In genomic region chr1:41361028-41361494, GRCh38 we compare ENCODE assay signal across 1 cellular context.
TF ChIP-seq lines count a peak whose summit lies in the region.

TSS of gene FOXO6 (plus strand) at chr1:41361434.

TF ChIP-seq in HEK293, 187 proteins besides CTCF, POLR2A, EP300 and RAD21 (continued from another document and continues in another):
- TF ChIP-seq ZNF426 (tag by site-specific recombination; IDR thresholded peaks at IDR 0.05) (no peak), GLIS1 (tag by site-specific recombination; IDR thresholded peaks at IDR 0.05) (peak; percentile 44; the same call in 1 of the 2 replicates), ZFP37 (tag by site-specific recombination; IDR thresholded peaks at IDR 0.05) (no peak), REST (tag by site-specific recombination; IDR thresholded peaks at IDR 0.05) (no peak), ZNF530 (tag by site-specific recombination; IDR thresholded peaks at IDR 0.05; ENCODE audit: low read depth) (no peak), PATZ1 (tag by site-specific recombination; IDR thresholded peaks at IDR 0.05) (peak; percentile 77), ZSCAN30 (tag by site-specific recombination; IDR thresholded peaks at IDR 0.05) (0 out of 2 replicates have a peak, but pooled peaks have one; percentile 17), ZNF561 (tag by site-specific recombination; IDR thresholded peaks at IDR 0.05; ENCODE audit: borderline replicate concordance) (peak; percentile 49; the same call in 1 of the 2 replicates), ZNF707 (tag by site-specific recombination; IDR thresholded peaks at IDR 0.05) (no peak), ZNF280C (tag by site-specific recombination; IDR thresholded peaks at IDR 0.05) (no peak), ZNF830 (tag by site-specific recombination; IDR thresholded peaks at IDR 0.05; ENCODE audit: low read depth) (no peak), ZNF548 (tag by site-specific recombination; IDR thresholded peaks at IDR 0.05) (no peak), ZBTB26 (tag by site-specific recombination; optimal IDR thresholded peaks at IDR 0.05) (peak; percentile 53), ZNF768 (tag by site-specific recombination; IDR thresholded peaks at IDR 0.05) (no peak), GLI4 (tag by site-specific recombination; IDR thresholded peaks at IDR 0.05) (no peak), PBX3 (CRISPR knock-in tag; IDR thresholded peaks at IDR 0.05) (no peak), ZNF121 (tag by site-specific recombination; IDR thresholded peaks at IDR 0.05) (no peak), ZNF747 (tag by site-specific recombination; IDR thresholded peaks at IDR 0.05) (no peak), ZNF571 (tag by site-specific recombination; IDR thresholded peaks at IDR 0.05) (no peak), EGR2 (tag by site-specific recombination; IDR thresholded peaks at IDR 0.05; ENCODE audit: low read depth) (peak; percentile 56), ZNF645 (tag by site-specific recombination; IDR thresholded peaks at IDR 0.05) (no peak), ZNF341 (tag by site-specific recombination; IDR thresholded peaks at IDR 0.05; ENCODE audit: low read depth) (no peak), ZNF521 (tag by site-specific recombination; IDR thresholded peaks at IDR 0.05) (no peak), ZXDB (tag by site-specific recombination; IDR thresholded peaks at IDR 0.05) (peak; percentile 93), ZNF112 (tag by site-specific recombination; IDR thresholded peaks at IDR 0.05) (no peak), ZNF155 (tag by site-specific recombination; IDR thresholded peaks at IDR 0.05) (no peak), ZNF48 (tag by site-specific recombination; IDR thresholded peaks at IDR 0.05) (no peak), KLF9 (tag by site-specific recombination; IDR thresholded peaks at IDR 0.05; ENCODE audit: low read depth) (peak; percentile 92), ZNF10 (tag by site-specific recombination; IDR thresholded peaks at IDR 0.05) (no peak), KLF1 (tag by site-specific recombination; IDR thresholded peaks at IDR 0.05) (peak; percentile 26; the same call in 1 of the 2 replicates), PRDM1 (tag by site-specific recombination; IDR thresholded peaks at IDR 0.05) (no peak), ZNF639 (tag by site-specific recombination; IDR thresholded peaks at IDR 0.05) (no peak), MEIS1 (CRISPR knock-in tag; IDR thresholded peaks at IDR 0.05; ENCODE audit: borderline replicate concordance) (no peak), ZNF423 (tag by site-specific recombination; IDR thresholded peaks at IDR 0.05) (no peak), ZNF274 (IDR thresholded peaks at IDR 0.05; ENCODE audit: low read length) (no peak), ZNF274 (tag by site-specific recombination; IDR thresholded peaks at IDR 0.05; ENCODE audit: borderline replicate concordance) (no peak), ZNF792 (tag by site-specific recombination; IDR thresholded peaks at IDR 0.05) (no peak), ZNF354C (tag by site-specific recombination; IDR thresholded peaks at IDR 0.05; ENCODE audit: borderline replicate concordance, low read depth) (no peak), ZNF248 (tag by site-specific recombination; IDR thresholded peaks at IDR 0.05) (no peak), REPIN1 (tag by site-specific recombination; IDR thresholded peaks at IDR 0.05; ENCODE audit: low read depth) (no peak), ZNF202 (tag by site-specific recombination; IDR thresholded peaks at IDR 0.05; ENCODE audit: borderline replicate concordance) (no peak), ZNF398 (tag by site-specific recombination; IDR thresholded peaks at IDR 0.05) (no peak), TRIM28 (IDR thresholded peaks at IDR 0.05; ENCODE audit: borderline replicate concordance, low read length) (no peak), MYNN (tag by site-specific recombination; IDR thresholded peaks at IDR 0.05; ENCODE audit: borderline replicate concordance) (no peak), ZNF488 (tag by site-specific recombination; IDR thresholded peaks at IDR 0.05) (no peak), ZNF558 (tag by site-specific recombination; IDR thresholded peaks at IDR 0.05) (no peak), ZNF23 (tag by site-specific recombination; IDR thresholded peaks at IDR 0.05; ENCODE audit: borderline replicate concordance) (no peak), ZNF658 (tag by site-specific recombination; IDR thresholded peaks at IDR 0.05) (no peak), ZNF626 (tag by site-specific recombination; IDR thresholded peaks at IDR 0.05) (no peak), ZNF560 (tag by site-specific recombination; IDR thresholded peaks at IDR 0.05; ENCODE audit: borderline replicate concordance) (no peak), KLF8 (tag by site-specific recombination; IDR thresholded peaks at IDR 0.05) (peak; percentile 47), ZNF555 (tag by site-specific recombination; conservative IDR thresholded peaks at IDR 0.05) (no peak), ZNF16 (tag by site-specific recombination; IDR thresholded peaks at IDR 0.05; ENCODE audit: low read depth) (no peak), ZNF366 (tag by site-specific recombination; conservative IDR thresholded peaks at IDR 0.05) (no peak), SP7 (tag by site-specific recombination; IDR thresholded peaks at IDR 0.05) (no peak), SP3 (tag by site-specific recombination; IDR thresholded peaks at IDR 0.05) (peak; percentile 92), ZFP3 (tag by site-specific recombination; IDR thresholded peaks at IDR 0.05; ENCODE audit: low read depth) (no peak), ZNF175 (tag by site-specific recombination; IDR thresholded peaks at IDR 0.05) (no peak)
